ENCODE assay signal across 8 cellular contexts in the genomic region with DNA sequence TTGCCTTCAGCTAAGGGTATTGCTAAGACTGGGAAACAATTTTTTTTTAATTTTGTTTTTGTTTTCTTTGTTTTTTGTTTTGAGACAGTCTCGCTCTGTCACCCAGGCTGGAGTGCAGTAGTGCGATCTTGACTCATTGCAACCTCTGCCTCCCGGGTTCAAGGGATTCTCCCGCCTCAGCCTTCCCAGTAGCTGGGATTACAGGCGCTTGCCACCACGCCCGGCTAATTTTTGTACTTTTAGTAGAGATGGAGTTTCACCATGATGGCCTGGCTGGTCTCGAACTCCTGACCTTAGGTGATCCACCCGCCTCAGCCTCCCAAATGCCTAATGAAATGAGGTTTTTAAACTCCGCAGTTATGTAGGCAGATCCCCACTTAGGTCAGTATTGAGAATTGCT. TPM values are rescaled to one million over a fixed set of nuclear protein-coding genes. Genes with fewer than 3 reads are reported as not detected.
DNase-seq lines count a peak whose midpoint lies in the region; ATAC-seq, FAIRE-seq and TF ChIP-seq lines count a peak whose summit lies in the region.
"Not testable (repeated sequence)": the region's sequence is repeated elsewhere in the genome, so short reads cannot be mapped to it uniquely, and the experiment has no call there.

No MANE protein-coding gene starts in this region.

- H3K27ac ChIP-seq in A549 (peak overlapping the region in 1 of 2 experiments; percentile 60; a peak in 3 of 6 replicates), breast epithelium (peak overlapping the region in 1 of 2 donors; percentile 99)
- not testable (repeated sequence) for H3K27ac ChIP-seq in GM23338 (ENCODE audit: low read depth); cardiac muscle cell

- peak overlapping the region; percentile 93 for H3K4me3 Mint-ChIP-seq in GM23338
- peak overlapping the region; percentile 98 for H3K4me3 Mint-ChIP-seq in T-helper 17 cell
- peak overlapping the region; percentile 93 to 94 for H3K4me3 Mint-ChIP-seq in activated T-cell treated with anti-CD3 and anti-CD28 coated beads, Interleukin-2, amount 50 U/mL, for 72 hours
- H3K4me3 Mint-ChIP-seq in natural killer cell treated with Interleukin-12 subunit alpha and Interleukin-12 subunit beta and Interleukin-15 and Interleukin-18, amount 100 ng/mL, for 72 hours: peak overlapping the region; percentile 90

- H3K4me3 ChIP-seq in A549: not testable (repeated sequence)
- peak overlapping the region; percentile 84; the same call in 1 of the 2 replicates for H3K4me3 ChIP-seq in GM23338
- H3K4me3 ChIP-seq in breast epithelium: peak overlapping the region in 2 of 3 donors; percentile 96
- H3K4me3 ChIP-seq in cardiac muscle cell: peak overlapping the region; percentile 93

- peaks cover 24% of the 10 kb centered on the region; the same call in 1 of the 2 replicates for H4K20me1 ChIP-seq in GM23338 (replicated peaks; ENCODE audit: insufficient read depth)

- H3K4me1 ChIP-seq in A549 (peaks cover 57% of the 10 kb centered on the region), GM23338 (ENCODE audit: insufficient read depth) (peaks cover 60% of the 10 kb centered on the region), cardiac muscle cell (ENCODE audit: low read depth) (peaks cover 55% of the 10 kb centered on the region)
- not testable (repeated sequence) for H3K4me1 ChIP-seq in breast epithelium

- not testable (repeated sequence) for H3K9me3 Mint-ChIP-seq in GM23338; activated T-cell treated with anti-CD3 and anti-CD28 coated beads, Interleukin-2, amount 50 U/mL, for 72 hours; natural killer cell treated with Interleukin-12 subunit alpha and Interleukin-12 subunit beta and Interleukin-15 and Interleukin-18, amount 100 ng/mL, for 72 hours

- 70% methylated on average over 10 of the region's 10 CpGs for WGBS in A549 (ENCODE audit: missing lambda C conversion rate)

- CTCF ChIA-PET in A549 (lab: Yijun Ruan, JAX): not testable (repeated sequence)

- POLR2A ChIA-PET in A549 (lab: Yijun Ruan, JAX): not testable (repeated sequence)

- peak overlapping the region; percentile 83 for H3K4me2 ChIP-seq in A549
- peak overlapping the region; percentile 81 for H3K4me2 ChIP-seq in GM23338

- H2AFZ ChIP-seq in GM23338: not testable (repeated sequence)

- H3K36me3 Mint-ChIP-seq in GM23338 (ENCODE audit: low read depth); T-helper 17 cell (ENCODE audit: low read depth): not testable (repeated sequence)
- H3K36me3 Mint-ChIP-seq in activated T-cell treated with anti-CD3 and anti-CD28 coated beads, Interleukin-2, amount 50 U/mL, for 72 hours (ENCODE audit: insufficient read depth in 2 of 2): peaks cover 11% of the 10 kb centered on the region in 2 donors
- H3K36me3 Mint-ChIP-seq in natural killer cell treated with Interleukin-12 subunit alpha and Interleukin-12 subunit beta and Interleukin-15 and Interleukin-18, amount 100 ng/mL, for 72 hours: peaks cover 13% of the 10 kb centered on the region

- DNase-seq in A549 (ENCODE audit: low read depth in 1 of 2, low spot score in 1 of 2); GM23338 (ENCODE audit: low spot score); T-helper 17 cell; breast epithelium (ENCODE audit: low spot score in 2 of 2); cardiac muscle cell (ENCODE audit: low read depth in 1 of 2, low spot score in 1 of 2); natural killer cell treated with Interleukin-12 subunit alpha and Interleukin-12 subunit beta and Interleukin-15 and Interleukin-18, amount 100 ng/mL, for 72 hours (ENCODE audit: low spot score): not testable (repeated sequence)
- peak; percentile 19 to 36 for DNase-seq in activated T-cell treated with anti-CD3 and anti-CD28 coated beads, Interleukin-2, amount 50 U/mL, for 72 hours
- DNase-seq in stimulated activated CD4-positive, alpha-beta T cell treated with anti-CD3 and anti-CD28 coated beads, Interleukin-2, amount 100 ng/mL, for 24 hours: peak; percentile 43 to 44

- not testable (repeated sequence) for H3K27ac Mint-ChIP-seq in GM23338
- peak overlapping the region; percentile 97 for H3K27ac Mint-ChIP-seq in T-helper 17 cell
- H3K27ac Mint-ChIP-seq in activated T-cell treated with anti-CD3 and anti-CD28 coated beads, Interleukin-2, amount 50 U/mL, for 72 hours: peak overlapping the region; percentile 100
- peak overlapping the region; percentile 92 to 96 for H3K27ac Mint-ChIP-seq in natural killer cell treated with Interleukin-12 subunit alpha and Interleukin-12 subunit beta and Interleukin-15 and Interleukin-18, amount 100 ng/mL, for 72 hours

- FAIRE-seq in A549 (lab: Jason Lieb, UNC): not testable (repeated sequence)

- TF ChIP-seq POLR2A in A549 (IDR thresholded peaks at IDR 0.05; ENCODE audit: low read length); breast epithelium (IDR thresholded peaks at IDR 0.05): not testable (repeated sequence)

- H3F3A ChIP-seq in GM23338 (replicated peaks; ENCODE audit: low read depth): not testable (repeated sequence)

- H3K27me3 Mint-ChIP-seq in GM23338 (ENCODE audit: insufficient read depth, low read depth, poor library complexity); T-helper 17 cell; activated T-cell treated with anti-CD3 and anti-CD28 coated beads, Interleukin-2, amount 50 U/mL, for 72 hours (ENCODE audit: low read depth); natural killer cell treated with Interleukin-12 subunit alpha and Interleukin-12 subunit beta and Interleukin-15 and Interleukin-18, amount 100 ng/mL, for 72 hours: not testable (repeated sequence)

- H3K27me3 ChIP-seq in GM23338 (ENCODE audit: insufficient read depth); breast epithelium; cardiac muscle cell: not testable (repeated sequence)

- not testable (repeated sequence) for H3K9me2 ChIP-seq in GM23338 (ENCODE audit: insufficient read depth)

- H3K9me3 ChIP-seq in A549; T-helper 17 cell (ENCODE audit: control insufficient read depth, low read length, poor library complexity, severe bottlenecking); breast epithelium; cardiac muscle cell (ENCODE audit: low read depth): not testable (repeated sequence)

- TF ChIP-seq CTCF in A549 (IDR thresholded peaks at IDR 0.05); GM23338 (conservative IDR thresholded peaks at IDR 0.05; ENCODE audit: low read depth in 2 of 2); breast epithelium (IDR thresholded peaks at IDR 0.05); cardiac muscle cell (IDR thresholded peaks at IDR 0.05; ENCODE audit: low read depth, low read length): not testable (repeated sequence)

- intact Hi-C loops in breast epithelium (cut with DNase I; ENCODE audit: low total_unique reads): not testable (repeated sequence)

- not testable (repeated sequence) for ATAC-seq in A549; GM23338; T-helper 17 cell; activated T-cell treated with anti-CD3 and anti-CD28 coated beads, Interleukin-2, amount 50 U/mL, for 72 hours (replicated peaks in 1 of 2); natural killer cell treated with Interleukin-12 subunit alpha and Interleukin-12 subunit beta and Interleukin-15 and Interleukin-18, amount 100 ng/mL, for 72 hours

- H3K4me1 Mint-ChIP-seq in GM23338 (peaks cover 46% of the 10 kb centered on the region), T-helper 17 cell (peaks cover 29% of the 10 kb centered on the region)
- peaks cover 59% of the 10 kb centered on the region for H3K4me1 Mint-ChIP-seq in activated T-cell treated with anti-CD3 and anti-CD28 coated beads, Interleukin-2, amount 50 U/mL, for 72 hours (ENCODE audit: low read depth)
- H3K4me1 Mint-ChIP-seq in natural killer cell treated with Interleukin-12 subunit alpha and Interleukin-12 subunit beta and Interleukin-15 and Interleukin-18, amount 100 ng/mL, for 72 hours (ENCODE audit: low read depth in 2 of 2): peaks cover 33 to 55% of the 10 kb centered on the region in 2 donors

- peaks cover 67% of the 10 kb centered on the region for H3K79me2 ChIP-seq in GM23338 (replicated peaks; ENCODE audit: insufficient read depth)

- TF ChIP-seq RAD21 in A549 (conservative IDR thresholded peaks at IDR 0.05 in 1 of 2, IDR thresholded peaks at IDR 0.05 in 1 of 2): not testable (repeated sequence)

- TF ChIP-seq EP300 in A549 (IDR thresholded peaks at IDR 0.05): not testable (repeated sequence)

- H3K36me3 ChIP-seq in GM23338 (ENCODE audit: insufficient read depth); breast epithelium; cardiac muscle cell: not testable (repeated sequence)

RNA-seq across cellular contexts. Expression of gene TAB2, which starts 2.5 kb away (rescaled TPM):
- polyA plus RNA-seq in A549 (2011; rRNA removed): 49.0 and 49.6 TPM in 2 replicates
- 10.7 and 13.9 TPM in 2 replicates for polyA plus RNA-seq in A549 (2012; cell fraction: cytosol; rRNA removed)
- 3.6 and 5.0 TPM in 2 replicates for polyA plus RNA-seq in A549 (2012; cell fraction: nucleus; rRNA removed)
- 23.0 to 25.0 TPM (median 23.1 TPM) in 3 replicates for polyA plus RNA-seq in A549 (2017; fragmentation: RNase III; extraction: RNeasy Plus Mini Kit Qiagen cat#74134 plus additional on column Dnase treatment)
- 30.8 and 31.9 TPM in 2 replicates for polyA minus RNA-seq in A549 (2011; rRNA and poly(A)+ RNA removed)
- 59.2 and 65.5 TPM in 2 replicates for total RNA-seq in GM23338 (2014; rRNA removed; shearing (Covaris generic))
- 19.8 and 21.7 TPM in 2 replicates for polyA plus RNA-seq in GM23338 (2016; fragmentation: Nextera tagmentation; extraction: Ambion mirVana)
- 100 to 1,000 TPM; 192 to 199 TPM for total RNA-seq in T-helper 17 cell
- total RNA-seq in activated T-cell treated with anti-CD3 and anti-CD28 coated beads, Interleukin-2, amount 50 U/mL, for 72 hours: 100 to 1,000 TPM; 118 to 125 TPM
- 10 to 100 TPM; 63.3 to 91.0 (median 75.8) TPM for total RNA-seq in breast epithelium
- 26.5 and 39.0 TPM in 2 replicates for total RNA-seq in cardiac muscle cell
- polyA plus RNA-seq in cardiac muscle cell: 13.8 and 23.0 TPM in 2 replicates
- total RNA-seq in natural killer cell treated with Interleukin-12 subunit alpha and Interleukin-12 subunit beta and Interleukin-15 and Interleukin-18, amount 100 ng/mL, for 72 hours: 100 to 1,000 TPM; 101 TPM
